Comparison of ENCODE assay signal across 27 cellular contexts in genomic region chr2:15407666-15408065, GRCh38.
"Had no signal": no experiment of that assay in that cellular context is flagged by ENCODE, and none has a peak within 500 bp of the region (broad histone marks: within the 10 kb centered on the region; RNA-seq: fewer than 3 reads in every experiment).

No MANE protein-coding gene starts in this region.

- DNase-seq: stimulated activated CD4-positive, alpha-beta T cell treated with anti-CD3 and anti-CD28 coated beads, Interleukin-2, amount 100 ng/mL, for 48 hours; stimulated activated CD4-positive, alpha-beta T cell treated with anti-CD3 and anti-CD28 coated beads, Interleukin-4, amount 100 ng/mL, for 1 hour; stimulated activated CD4-positive, alpha-beta T cell treated with anti-CD3 and anti-CD28 coated beads, Interleukin-4, amount 100 ng/mL, for 24 hours; stimulated activated CD4-positive, alpha-beta T cell treated with anti-CD3 and anti-CD28 coated beads, Interleukin-4, amount 100 ng/mL, for 4 hours; stimulated activated CD8-positive, alpha-beta memory T cell treated with anti-CD3 and anti-CD28 coated beads, Interleukin-4, amount 100 ng/mL, for 48 hours; stimulated activated naive B cell treated with anti-CD40 and anti-IgM and Interleukin-4, amounts not matched to agents 10 μg/mL and 1 μg/mL and 100 μg/mL, for 72 hours; stimulated activated naive CD4-positive, alpha-beta T cell; stimulated activated naive CD4-positive, alpha-beta T cell treated with Interleukin-2 at 50 U/mL for 16 hours; stimulated activated naive CD8-positive, alpha-beta T cell treated with anti-CD3 and anti-CD28 coated beads, Interleukin-15, amount 100 ng/mL, for 72 hours; stimulated activated naive CD8-positive, alpha-beta T cell treated with anti-CD3 and anti-CD28 coated beads, Interleukin-15, Interleukin-2, amounts not matched to agents 100 U/mL and 50 U/mL, for 24 hours; stomach; substantia nigra; testis; thyroid gland; tibial artery; transverse colon; trophoblast cell; upper lobe of left lung; upper lobe of right lung; uterus had no signal

- H3K4me1 ChIP-seq: stomach, suprapubic skin, testis, thyroid gland, tibial artery, tibial nerve, transverse colon, upper lobe of left lung, upper lobe of right lung, uterus, vagina had no signal

- H3K4me3 ChIP-seq: stomach, suprapubic skin, testis, thoracic aorta, thyroid gland, tibial artery, tibial nerve, transverse colon, upper lobe of left lung, upper lobe of right lung, uterus, vagina had no signal

- H3K27ac ChIP-seq: stomach, suprapubic skin, testis, thoracic aorta, thyroid gland, tibial artery, tibial nerve, transverse colon, upper lobe of left lung, upper lobe of right lung, uterus, vagina had no signal

- ATAC-seq: stimulated activated effector memory CD8-positive, alpha-beta T cell treated with anti-CD3 and anti-CD28 coated beads, Interleukin-12 subunit alpha, Interleukin-12 subunit beta, amount 100 ng/mL, for 72 hours; stimulated activated memory B cell treated with anti-CD40 and anti-IgM and Interleukin-4, amounts not matched to agents 10 μg/mL and 1 μg/mL and 100 μg/mL, for 72 hours; stimulated activated naive B cell treated with anti-CD40 and anti-IgM and Interleukin-4, amounts not matched to agents 10 μg/mL and 1 μg/mL and 100 μg/mL, for 72 hours; stimulated activated naive CD8-positive, alpha-beta T cell treated with anti-CD3 and anti-CD28 coated beads, Interleukin-15, amount 100 ng/mL, for 72 hours; stimulated activated naive CD8-positive, alpha-beta T cell treated with anti-CD3 and anti-CD28 coated beads, Interleukin-15, Interleukin-2, amounts not matched to agents 100 U/mL and 50 U/mL, for 24 hours; upper lobe of right lung had no signal

- H3K36me3 ChIP-seq: thoracic aorta, thyroid gland, uterus had no signal

- H3K9me3 ChIP-seq: stomach, suprapubic skin, testis, thoracic aorta, thyroid gland, tibial artery, tibial nerve, transverse colon, upper lobe of left lung, upper lobe of right lung, uterus, vagina had no signal

- FAIRE-seq: urothelium cell line had no signal

- H3K27me3 ChIP-seq: stomach, suprapubic skin, testis, thyroid gland, tibial artery, tibial nerve, transverse colon, upper lobe of left lung, upper lobe of right lung, uterus, vagina had no signal
